ENCODE assay signal across 10 cellular contexts in genomic region chr6:10425177-10425972, GRCh38. TPM values are rescaled to one million over a fixed set of nuclear protein-coding genes. Genes with fewer than 3 reads are reported as not detected.
DNase-seq lines count a peak whose midpoint lies in the region; ATAC-seq and TF ChIP-seq lines count a peak whose summit lies in the region.
"Had no signal": no experiment of that assay in that cellular context is flagged by ENCODE, and none has a peak within 500 bp of the region (broad histone marks: within the 10 kb centered on the region; RNA-seq: fewer than 3 reads in every experiment).

No MANE protein-coding gene starts in this region.

- DNase-seq in AG10803 (ENCODE audit: low read depth) = no peak
- peak in 1 of 2 donors; percentile 21 for DNase-seq in fibroblast of lung (ENCODE audit: low read depth in 2 of 2)
- DNase-seq in osteocyte (ENCODE audit: extremely low spot score, unreplicated experiment) = no peak
- DNase-seq in NOMO-1 (lab: John Stamatoyannopoulos, UW; ENCODE audit: unreplicated experiment in 2 of 2) = no peak
- no peak for DNase-seq in NCI-H748 (lab: John Stamatoyannopoulos, UW; ENCODE audit: unreplicated experiment)
- no peak for DNase-seq in NCI-H2029 (lab: John Stamatoyannopoulos, UW)
- DNase-seq: DND-41 had no signal

- H3K4me1 Mint-ChIP-seq in IgD-negative memory B cell (peaks cover 8 to 26% (median 10%) of the 10 kb centered on the region in 3 donors), osteocyte (ENCODE audit: unreplicated experiment) (peaks cover 17% of the 10 kb centered on the region)

- no peaks in the 10 kb centered on the region for H3K36me3 ChIP-seq in fibroblast of lung (ENCODE audit: control insufficient read depth, insufficient read depth, low read length)

- H4K20me1 ChIP-seq in fibroblast of lung (ENCODE audit: control insufficient read depth, extremely low read depth, insufficient read depth, low read length) = no peaks in the 10 kb centered on the region

- peaks cover 2 to 8% (median 5%) of the 10 kb centered on the region in 3 donors for H3K9me3 Mint-ChIP-seq in IgD-negative memory B cell
- H3K9me3 Mint-ChIP-seq in osteocyte (ENCODE audit: unreplicated experiment) = no peaks in the 10 kb centered on the region

- no peak overlapping the region for H3K9ac ChIP-seq in fibroblast of lung (ENCODE audit: insufficient read depth, low read length)

- no peak overlapping the region for H3K27ac ChIP-seq in fibroblast of lung (ENCODE audit: insufficient read depth, low read length)

- H3K4me3 Mint-ChIP-seq in IgD-negative memory B cell = peak overlapping the region in 3 of 4 donors; percentile 11 to 48 (median 44)
- peak overlapping the region; percentile 65 for H3K4me3 Mint-ChIP-seq in osteocyte (ENCODE audit: unreplicated experiment)

- no peaks in the 10 kb centered on the region for H3K79me2 ChIP-seq in fibroblast of lung (ENCODE audit: control insufficient read depth, insufficient read depth, low read length)

- no peak overlapping the region for H2AFZ ChIP-seq in fibroblast of lung (ENCODE audit: low read length)

- H3K36me3 Mint-ChIP-seq in IgD-negative memory B cell = peaks cover 3% of the 10 kb centered on the region
- H3K36me3 Mint-ChIP-seq in osteocyte (ENCODE audit: unreplicated experiment) = no peaks in the 10 kb centered on the region

- ATAC-seq in HG02981 (IDR thresholded peaks at IDR 0.05; ENCODE audit: unreplicated experiment) = no peak

- H3K4me3 ChIP-seq in AG10803 (ENCODE audit: low read length) (peak overlapping the region; percentile 58), fibroblast of lung (replicated peaks in 1 of 4; ENCODE audit: control extremely low read depth in 1 of 4, insufficient read depth in 1 of 4, low read depth in 3 of 4, low read length in 4 of 4) (peak overlapping the region in 3 of 4 experiments; percentile 5 to 51 (median 38))

- H3K27ac Mint-ChIP-seq in IgD-negative memory B cell = peak overlapping the region; percentile 63 to 77 (median 75)
- H3K27ac Mint-ChIP-seq in osteocyte (ENCODE audit: unreplicated experiment) = peak overlapping the region; percentile 47

- peak overlapping the region; percentile 68 for H3K4me2 ChIP-seq in fibroblast of lung (ENCODE audit: extremely low read depth, insufficient read depth, low read length)

- peaks cover 68% of the 10 kb centered on the region for H3K27me3 Mint-ChIP-seq in IgD-negative memory B cell
- peaks cover 5% of the 10 kb centered on the region for H3K27me3 Mint-ChIP-seq in osteocyte (ENCODE audit: unreplicated experiment)

- TF ChIP-seq CTCF in AG10803 (conservative IDR thresholded peaks at IDR 0.05; ENCODE audit: low read length) (no peak), fibroblast of lung (conservative IDR thresholded peaks at IDR 0.05 in 1 of 2, IDR thresholded peaks at IDR 0.05 in 1 of 2; ENCODE audit: low read depth in 1 of 2, low read length in 2 of 2) (no peak), osteocyte (IDR thresholded peaks at IDR 0.05) (no peak)

- peaks cover 52% of the 10 kb centered on the region for H3K27me3 ChIP-seq in fibroblast of lung (ENCODE audit: control insufficient read depth, insufficient read depth, low read length)

- no peaks in the 10 kb centered on the region for H3K4me1 ChIP-seq in fibroblast of lung (ENCODE audit: control insufficient read depth, extremely low read depth, insufficient read depth, low read length)

- no peaks in the 10 kb centered on the region for H3K9me3 ChIP-seq in fibroblast of lung (ENCODE audit: control insufficient read depth, insufficient read depth, low read depth, low read length)

RNA-seq across cellular contexts. Expression of gene TFAP2A, which starts 10.5 kb away (rescaled TPM):
- not detected for polyA plus RNA-seq in IgD-negative memory B cell
- total RNA-seq in fibroblast of lung = not detected in 2 replicates
- polyA plus RNA-seq in fibroblast of lung = 0.03 and 0.05 TPM in 2 replicates
- 0.10 and 0.29 TPM in 2 replicates for polyA plus RNA-seq in fibroblast of lung (2012)
- not detected in 2 replicates for polyA minus RNA-seq in fibroblast of lung (ENCODE audit: low replicate concordance)
- 53.2 and 59.6 TPM in 2 replicates for total RNA-seq in osteocyte
- total RNA-seq: activated CD8-positive, alpha-beta memory T cell treated with anti-CD3 and anti-CD28 coated beads for 36 hours had no signal

Comparison
In these comparisons a context has a peak if more than half of its experiments do, and no peak if none do; other contexts are left out.
1. RNA of gene TFAP2A, which starts 10.5 kb away (total RNA-seq): 53.2 to 59.6 TPM in osteocyte; not detected in fibroblast of lung; every median in the first group is over 10 times any median in the second.